ENCODE assay signal across 8 cellular contexts in the genomic region with DNA sequence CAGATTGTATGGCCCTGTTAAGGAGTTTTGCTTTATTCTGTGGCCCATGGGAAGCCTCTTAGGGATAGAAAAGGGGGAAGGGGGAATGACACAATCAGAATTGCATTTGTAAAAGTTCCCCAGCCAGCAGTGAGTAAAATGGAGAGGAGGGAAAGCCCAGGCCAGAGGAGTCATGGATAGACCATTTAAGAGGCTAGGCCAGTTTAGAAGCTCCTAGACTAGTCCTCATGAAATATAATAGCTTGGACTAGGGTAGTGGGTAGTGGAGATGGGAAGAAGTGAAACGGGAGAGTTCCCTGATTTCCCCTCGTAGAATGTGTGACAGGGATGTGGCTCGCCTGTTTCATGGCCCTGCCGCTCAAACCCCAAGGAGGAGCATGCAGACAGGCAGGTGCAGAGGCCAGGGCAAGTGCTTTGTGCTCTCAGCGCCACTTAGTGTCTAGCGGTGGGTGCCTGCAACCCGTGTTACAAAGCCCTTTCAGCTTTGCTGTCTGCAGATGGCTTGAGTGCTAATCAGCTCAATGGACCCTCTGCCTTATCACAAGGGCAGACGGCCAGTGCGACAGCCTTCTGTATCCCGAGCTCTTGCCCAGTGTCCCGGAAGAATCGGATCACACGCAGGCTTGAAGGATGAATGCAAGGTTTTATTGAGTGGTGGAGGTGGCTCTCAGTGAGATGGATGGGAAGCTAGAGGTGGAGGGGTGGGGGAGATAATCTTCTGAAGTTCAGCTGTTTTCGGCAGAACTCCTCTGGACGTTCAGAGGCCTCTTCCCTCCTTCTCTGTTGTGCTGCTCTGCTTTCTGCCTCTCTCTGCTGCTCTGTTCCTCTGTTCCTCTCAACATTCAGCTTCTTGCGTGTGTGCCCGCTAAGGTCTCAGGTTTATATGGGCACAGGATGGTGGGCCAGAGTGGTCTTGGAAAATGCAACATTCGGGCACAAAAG.
DNase-seq lines count a peak whose midpoint lies in the region; ATAC-seq lines count a peak whose summit lies in the region.

No MANE protein-coding gene starts in this region.

- peaks cover 18% of the 10 kb centered on the region for H3K4me1 Mint-ChIP-seq in stimulated activated effector memory CD8-positive, alpha-beta T cell treated with anti-CD3 and anti-CD28 coated beads, Interleukin-12 subunit alpha, Interleukin-12 subunit beta, amount 100 ng/mL, for 72 hours

- intact Hi-C loops in head of caudate nucleus (cut with DNase I): no loop called here

- no peak overlapping the region for H3K4me3 Mint-ChIP-seq in stimulated activated effector memory CD8-positive, alpha-beta T cell treated with anti-CD3 and anti-CD28 coated beads, Interleukin-12 subunit alpha, Interleukin-12 subunit beta, amount 100 ng/mL, for 72 hours

- DNase-seq in ELF-1 (ENCODE audit: low read depth, low spot score): peak; percentile 76
- peak; percentile 95 for DNase-seq in OCI-M1 (lab: John Stamatoyannopoulos, UW)
- peak; percentile 7 to 80 (median 50) for DNase-seq in head of caudate nucleus
- no peak for DNase-seq in stimulated activated effector memory CD8-positive, alpha-beta T cell treated with anti-CD3 and anti-CD28 coated beads, Interleukin-12 subunit alpha, Interleukin-12 subunit beta, amount 100 ng/mL, for 72 hours (ENCODE audit: low spot score in 2 of 2)
- no peak for DNase-seq in SW 1271 (lab: John Stamatoyannopoulos, UW)

- ATAC-seq in HG03066 (IDR thresholded peaks at IDR 0.05; ENCODE audit: low read depth, unreplicated experiment): peak; percentile 81
- peak; percentile 51 for ATAC-seq in stimulated activated effector memory CD8-positive, alpha-beta T cell treated with anti-CD3 and anti-CD28 coated beads, Interleukin-12 subunit alpha, Interleukin-12 subunit beta, amount 100 ng/mL, for 72 hours
- no peak for ATAC-seq in HG02571 (IDR thresholded peaks at IDR 0.05; ENCODE audit: unreplicated experiment)
- no peak for ATAC-seq in HG03095 (IDR thresholded peaks at IDR 0.05; ENCODE audit: unreplicated experiment)

- H3K27ac Mint-ChIP-seq in stimulated activated effector memory CD8-positive, alpha-beta T cell treated with anti-CD3 and anti-CD28 coated beads, Interleukin-12 subunit alpha, Interleukin-12 subunit beta, amount 100 ng/mL, for 72 hours: no peak overlapping the region

- no peaks in the 10 kb centered on the region for H3K9me3 Mint-ChIP-seq in stimulated activated effector memory CD8-positive, alpha-beta T cell treated with anti-CD3 and anti-CD28 coated beads, Interleukin-12 subunit alpha, Interleukin-12 subunit beta, amount 100 ng/mL, for 72 hours

- no peaks in the 10 kb centered on the region for H3K36me3 Mint-ChIP-seq in stimulated activated effector memory CD8-positive, alpha-beta T cell treated with anti-CD3 and anti-CD28 coated beads, Interleukin-12 subunit alpha, Interleukin-12 subunit beta, amount 100 ng/mL, for 72 hours

Comparison
In these comparisons a context has a peak if more than half of its experiments do, and no peak if none do; other contexts are left out.
1. DNase-seq: peak in ELF-1 (single experiment), OCI-M1 (single experiment) and head of caudate nucleus (42 of 42); none in stimulated activated effector memory CD8-positive, alpha-beta T cell treated with anti-CD3 and anti-CD28 coated beads, Interleukin-12 subunit alpha, Interleukin-12 subunit beta, amount 100 ng/mL, for 72 hours (0 of 2) and SW 1271 (0 of 2).
2. ATAC-seq: peak in HG03066 (single experiment) and stimulated activated effector memory CD8-positive, alpha-beta T cell treated with anti-CD3 and anti-CD28 coated beads, Interleukin-12 subunit alpha, Interleukin-12 subunit beta, amount 100 ng/mL, for 72 hours (single experiment); none in HG02571 (single experiment) and HG03095 (single experiment).